ENCODE assay signal across 19 cellular contexts in the genomic region with DNA sequence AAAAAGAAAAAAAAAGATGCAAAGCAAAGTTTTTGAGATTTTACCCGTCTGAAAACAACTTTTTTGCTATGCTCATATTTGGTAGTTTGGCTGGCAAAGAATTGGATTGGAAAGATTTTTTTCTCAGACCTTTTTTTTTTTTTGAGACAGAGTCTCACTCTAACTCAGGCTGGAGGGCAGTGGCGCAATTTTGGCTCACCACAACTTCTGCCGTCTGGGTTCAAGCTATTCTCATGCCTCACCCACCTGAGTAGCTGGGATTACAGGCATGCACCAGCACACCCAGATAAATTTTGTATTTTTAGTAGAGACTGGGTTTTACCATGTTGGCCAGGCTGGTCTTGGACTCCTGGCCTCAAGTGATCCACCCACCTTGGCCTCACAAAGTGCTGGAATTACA.
"Had no signal": no experiment of that assay in that cellular context is flagged by ENCODE, and none has a peak within 500 bp of the region (broad histone marks: within the 10 kb centered on the region; RNA-seq: fewer than 3 reads in every experiment).

No MANE protein-coding gene starts in this region.

- FAIRE-seq: kidney, urothelium cell line had no signal

- H3K36me3 ChIP-seq: gastroesophageal sphincter, left ventricle myocardium inferior, thoracic aorta had no signal

- H3K27me3 Mint-ChIP-seq: activated T-helper 17 cell treated with anti-CD3 and anti-CD28 coated beads, Interleukin-2, amount 50 U/mL, for 72 hours; stimulated activated naive CD8-positive, alpha-beta T cell treated with anti-CD3 and anti-CD28 coated beads, Interleukin-15, Interleukin-2, amounts not matched to agents 100 ng/mL and 50 ng/mL, for 24 hours had no signal

- H3K27ac ChIP-seq: epithelial cell of prostate, gastroesophageal sphincter, left ventricle myocardium inferior, thoracic aorta had no signal

- H3K4me1 Mint-ChIP-seq: activated naive CD4-positive, alpha-beta T cell treated with anti-CD3 and anti-CD28 coated beads, Interleukin-2, amount 10 ng/mL, durations not matched to agents 7 days and 5 days; activated T-helper 17 cell treated with anti-CD3 and anti-CD28 coated beads, Interleukin-2, amount 50 U/mL, for 72 hours; central memory CD8-positive, alpha-beta T cell had no signal

- H3K4me3 Mint-ChIP-seq: activated naive CD4-positive, alpha-beta T cell treated with anti-CD3 and anti-CD28 coated beads, Interleukin-2, amount 10 ng/mL, durations not matched to agents 7 days and 5 days; activated T-helper 17 cell treated with anti-CD3 and anti-CD28 coated beads, Interleukin-2, amount 50 U/mL, for 72 hours; central memory CD8-positive, alpha-beta T cell; nephron; stimulated activated naive CD8-positive, alpha-beta T cell treated with anti-CD3 and anti-CD28 coated beads, Interleukin-15, Interleukin-2, amounts not matched to agents 100 ng/mL and 50 ng/mL, for 24 hours had no signal

- H3K4me3 ChIP-seq: gastroesophageal sphincter, left ventricle myocardium inferior, thoracic aorta had no signal

- ATAC-seq: activated T-helper 17 cell treated with anti-CD3 and anti-CD28 coated beads, Interleukin-2, amount 50 U/mL, for 72 hours; gastroesophageal sphincter had no signal

- DNase-seq: activated CD4-positive, alpha-beta T cell treated with anti-CD3 and anti-CD28 coated beads, Interleukin-2, amount 50 U/mL, for 1 hour; activated CD4-positive, CD25-positive, alpha-beta regulatory T cell; activated naive CD4-positive, alpha-beta T cell treated with anti-CD3 and anti-CD28 coated beads, Interleukin-2, amount 10 ng/mL, durations not matched to agents 7 days and 5 days; activated T-cell treated with anti-CD3 and anti-CD28 coated beads for 4 hours; cortex of kidney; effector CD8-positive, alpha-beta T cell; kidney; left ventricle myocardium inferior; mesendoderm; stimulated activated CD4-positive, alpha-beta T cell treated with anti-CD3 and anti-CD28 coated beads, Interleukin-4, amount 100 ng/mL, for 1 hour; stimulated activated CD8-positive, alpha-beta memory T cell treated with anti-CD3 and anti-CD28 coated beads, Interleukin-4, amount 100 ng/mL, for 48 hours had no signal

- H3K36me3 Mint-ChIP-seq: activated naive CD4-positive, alpha-beta T cell treated with anti-CD3 and anti-CD28 coated beads, Interleukin-2, amount 10 ng/mL, durations not matched to agents 7 days and 5 days had no signal

- H3K27ac Mint-ChIP-seq: activated naive CD4-positive, alpha-beta T cell treated with anti-CD3 and anti-CD28 coated beads, Interleukin-2, amount 10 ng/mL, durations not matched to agents 7 days and 5 days; activated T-helper 17 cell treated with anti-CD3 and anti-CD28 coated beads, Interleukin-2, amount 50 U/mL, for 72 hours; nephron; stimulated activated naive CD8-positive, alpha-beta T cell treated with anti-CD3 and anti-CD28 coated beads, Interleukin-15, Interleukin-2, amounts not matched to agents 100 ng/mL and 50 ng/mL, for 24 hours had no signal

- H3K9me3 Mint-ChIP-seq: activated naive CD4-positive, alpha-beta T cell treated with anti-CD3 and anti-CD28 coated beads, Interleukin-2, amount 10 ng/mL, durations not matched to agents 7 days and 5 days; activated T-helper 17 cell treated with anti-CD3 and anti-CD28 coated beads, Interleukin-2, amount 50 U/mL, for 72 hours; central memory CD8-positive, alpha-beta T cell; nephron; stimulated activated naive CD8-positive, alpha-beta T cell treated with anti-CD3 and anti-CD28 coated beads, Interleukin-15, Interleukin-2, amounts not matched to agents 100 ng/mL and 50 ng/mL, for 24 hours had no signal

- H3K27me3 ChIP-seq: gastroesophageal sphincter had no signal

- H3K9me3 ChIP-seq: gastroesophageal sphincter, left ventricle myocardium inferior, thoracic aorta had no signal

- H3K4me1 ChIP-seq: gastroesophageal sphincter, left ventricle myocardium inferior had no signal
